Comparison of ENCODE assay signal across 1 cellular context in the genomic region with DNA sequence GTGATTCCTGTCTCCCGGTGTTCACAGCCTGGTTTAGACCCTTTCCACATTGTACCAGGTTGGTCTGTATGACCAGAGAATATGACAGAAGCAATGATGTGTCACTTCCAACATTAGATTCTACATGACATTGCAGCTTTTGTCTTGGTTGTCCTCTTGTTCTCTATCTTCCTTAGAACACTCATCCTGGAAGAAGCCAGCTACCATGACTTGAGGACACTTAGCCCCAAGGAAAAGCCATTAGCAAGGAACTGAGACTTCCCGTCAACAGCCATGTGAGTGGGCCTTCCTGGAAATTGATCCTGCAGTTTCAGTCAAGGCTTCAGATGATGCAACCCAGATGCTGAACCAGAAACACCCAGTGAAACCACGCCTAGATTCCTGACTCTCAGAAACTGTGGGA.
A peak's percentile ranks its signal among the peaks of the same experiment; 100 is the strongest.
TF ChIP-seq lines count a peak whose summit lies in the region.

No MANE protein-coding gene starts in this region.

TF ChIP-seq in HepG2, 621 proteins besides CTCF, POLR2A, EP300 and RAD21 (continued from another document and continues in another):
- TF ChIP-seq, protein P1, sequence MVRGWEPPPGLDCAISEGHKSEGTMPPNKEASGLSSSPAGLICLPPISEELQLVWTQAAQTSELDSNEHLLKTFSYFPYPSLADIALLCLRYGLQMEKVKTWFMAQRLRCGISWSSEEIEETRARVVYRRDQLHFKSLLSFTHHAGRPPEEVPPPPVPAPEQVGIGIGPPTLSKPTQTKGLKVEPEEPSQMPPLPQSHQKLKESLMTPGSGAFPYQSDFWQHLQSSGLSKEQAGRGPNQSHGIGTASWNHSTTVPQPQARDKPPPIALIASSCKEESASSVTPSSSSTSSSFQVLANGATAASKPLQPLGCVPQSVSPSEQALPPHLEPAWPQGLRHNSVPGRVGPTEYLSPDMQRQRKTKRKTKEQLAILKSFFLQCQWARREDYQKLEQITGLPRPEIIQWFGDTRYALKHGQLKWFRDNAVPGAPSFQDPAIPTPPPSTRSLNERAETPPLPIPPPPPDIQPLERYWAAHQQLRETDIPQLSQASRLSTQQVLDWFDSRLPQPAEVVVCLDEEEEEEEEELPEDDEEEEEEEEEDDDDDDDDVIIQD (CRISPR knock-in tag; IDR thresholded peaks at IDR 0.05; ENCODE audit: low read depth): no peak
- TF ChIP-seq ZNF772 (CRISPR knock-in tag; IDR thresholded peaks at IDR 0.05): no peak
- no peak for TF ChIP-seq HDAC2 (CRISPR knock-in tag; IDR thresholded peaks at IDR 0.05)
- no peak for TF ChIP-seq MBNL3 (CRISPR knock-in tag; conservative IDR thresholded peaks at IDR 0.05)
- no peak for TF ChIP-seq NFATC3 (CRISPR knock-in tag; IDR thresholded peaks at IDR 0.05)
- TF ChIP-seq TBX2 (CRISPR knock-in tag; IDR thresholded peaks at IDR 0.05; ENCODE audit: borderline replicate concordance): no peak
- TF ChIP-seq RBM39 (IDR thresholded peaks at IDR 0.05; ENCODE audit: low read depth, low read length, poor library complexity, severe bottlenecking): no peak
- no peak for TF ChIP-seq AGO1 (IDR thresholded peaks at IDR 0.05; ENCODE audit: low read depth, low read length, poor library complexity, severe bottlenecking)
- TF ChIP-seq EZH2 (conservative IDR thresholded peaks at IDR 0.05; ENCODE audit: low read depth, low read length): no peak
- no peak for TF ChIP-seq STAG1 (CRISPR knock-in tag; IDR thresholded peaks at IDR 0.05)
- TF ChIP-seq, protein P2, sequence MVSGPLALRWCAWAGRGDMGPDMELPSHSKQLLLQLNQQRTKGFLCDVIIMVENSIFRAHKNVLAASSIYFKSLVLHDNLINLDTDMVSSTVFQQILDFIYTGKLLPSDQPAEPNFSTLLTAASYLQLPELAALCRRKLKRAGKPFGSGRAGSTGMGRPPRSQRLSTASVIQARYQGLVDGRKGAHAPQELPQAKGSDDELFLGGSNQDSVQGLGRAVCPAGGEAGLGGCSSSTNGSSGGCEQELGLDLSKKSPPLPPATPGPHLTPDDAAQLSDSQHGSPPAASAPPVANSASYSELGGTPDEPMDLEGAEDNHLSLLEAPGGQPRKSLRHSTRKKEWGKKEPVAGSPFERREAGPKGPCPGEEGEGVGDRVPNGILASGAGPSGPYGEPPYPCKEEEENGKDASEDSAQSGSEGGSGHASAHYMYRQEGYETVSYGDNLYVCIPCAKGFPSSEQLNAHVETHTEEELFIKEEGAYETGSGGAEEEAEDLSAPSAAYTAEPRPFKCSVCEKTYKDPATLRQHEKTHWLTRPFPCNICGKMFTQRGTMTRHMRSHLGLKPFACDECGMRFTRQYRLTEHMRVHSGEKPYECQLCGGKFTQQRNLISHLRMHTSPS (CRISPR knock-in tag; IDR thresholded peaks at IDR 0.05; ENCODE audit: low read depth): no peak
- TF ChIP-seq, protein P3, sequence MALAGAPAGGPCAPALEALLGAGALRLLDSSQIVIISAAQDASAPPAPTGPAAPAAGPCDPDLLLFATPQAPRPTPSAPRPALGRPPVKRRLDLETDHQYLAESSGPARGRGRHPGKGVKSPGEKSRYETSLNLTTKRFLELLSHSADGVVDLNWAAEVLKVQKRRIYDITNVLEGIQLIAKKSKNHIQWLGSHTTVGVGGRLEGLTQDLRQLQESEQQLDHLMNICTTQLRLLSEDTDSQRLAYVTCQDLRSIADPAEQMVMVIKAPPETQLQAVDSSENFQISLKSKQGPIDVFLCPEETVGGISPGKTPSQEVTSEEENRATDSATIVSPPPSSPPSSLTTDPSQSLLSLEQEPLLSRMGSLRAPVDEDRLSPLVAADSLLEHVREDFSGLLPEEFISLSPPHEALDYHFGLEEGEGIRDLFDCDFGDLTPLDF (CRISPR knock-in tag; IDR thresholded peaks at IDR 0.05): no peak
- no peak for TF ChIP-seq KLF9 (CRISPR knock-in tag; IDR thresholded peaks at IDR 0.05; ENCODE audit: low read depth)
- TF ChIP-seq CHCHD3 (CRISPR knock-in tag; IDR thresholded peaks at IDR 0.05): no peak
- TF ChIP-seq PAWR (CRISPR knock-in tag; IDR thresholded peaks at IDR 0.05; ENCODE audit: borderline replicate concordance): no peak
- TF ChIP-seq, protein P4, sequence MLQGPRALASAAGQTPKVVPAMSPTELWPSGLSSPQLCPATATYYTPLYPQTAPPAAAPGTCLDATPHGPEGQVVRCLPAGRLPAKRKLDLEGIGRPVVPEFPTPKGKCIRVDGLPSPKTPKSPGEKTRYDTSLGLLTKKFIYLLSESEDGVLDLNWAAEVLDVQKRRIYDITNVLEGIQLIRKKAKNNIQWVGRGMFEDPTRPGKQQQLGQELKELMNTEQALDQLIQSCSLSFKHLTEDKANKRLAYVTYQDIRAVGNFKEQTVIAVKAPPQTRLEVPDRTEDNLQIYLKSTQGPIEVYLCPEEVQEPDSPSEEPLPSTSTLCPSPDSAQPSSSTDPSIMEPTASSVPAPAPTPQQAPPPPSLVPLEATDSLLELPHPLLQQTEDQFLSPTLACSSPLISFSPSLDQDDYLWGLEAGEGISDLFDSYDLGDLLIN (CRISPR knock-in tag; IDR thresholded peaks at IDR 0.05; ENCODE audit: borderline replicate concordance): no peak
- no peak for TF ChIP-seq ZNF382 (CRISPR knock-in tag; IDR thresholded peaks at IDR 0.05; ENCODE audit: borderline replicate concordance)
- TF ChIP-seq KDM4B (CRISPR knock-in tag; IDR thresholded peaks at IDR 0.05): peak; percentile 39; the same call in 1 of the 2 replicates
- TF ChIP-seq, protein P5, sequence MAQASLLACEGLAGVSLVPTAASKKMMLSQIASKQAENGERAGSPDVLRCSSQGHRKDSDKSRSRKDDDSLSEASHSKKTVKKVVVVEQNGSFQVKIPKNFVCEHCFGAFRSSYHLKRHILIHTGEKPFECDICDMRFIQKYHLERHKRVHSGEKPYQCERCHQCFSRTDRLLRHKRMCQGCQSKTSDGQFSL (CRISPR knock-in tag; IDR thresholded peaks at IDR 0.05): no peak
- TF ChIP-seq MTA1 (CRISPR knock-in tag; IDR thresholded peaks at IDR 0.05; ENCODE audit: borderline replicate concordance): no peak
- TF ChIP-seq NFE2 (CRISPR knock-in tag; IDR thresholded peaks at IDR 0.05): no peak
- no peak for TF ChIP-seq IRX3 (CRISPR knock-in tag; IDR thresholded peaks at IDR 0.05; ENCODE audit: borderline replicate concordance, low read depth)
- TF ChIP-seq ZKSCAN8 (CRISPR knock-in tag; IDR thresholded peaks at IDR 0.05; ENCODE audit: borderline replicate concordance): no peak
- no peak for TF ChIP-seq KLF13 (CRISPR knock-in tag; IDR thresholded peaks at IDR 0.05)
- no peak for TF ChIP-seq ZNF264 (CRISPR knock-in tag; IDR thresholded peaks at IDR 0.05)
- TF ChIP-seq U2AF2 (IDR thresholded peaks at IDR 0.05; ENCODE audit: low read depth, low read length): no peak
- TF ChIP-seq, protein P6, sequence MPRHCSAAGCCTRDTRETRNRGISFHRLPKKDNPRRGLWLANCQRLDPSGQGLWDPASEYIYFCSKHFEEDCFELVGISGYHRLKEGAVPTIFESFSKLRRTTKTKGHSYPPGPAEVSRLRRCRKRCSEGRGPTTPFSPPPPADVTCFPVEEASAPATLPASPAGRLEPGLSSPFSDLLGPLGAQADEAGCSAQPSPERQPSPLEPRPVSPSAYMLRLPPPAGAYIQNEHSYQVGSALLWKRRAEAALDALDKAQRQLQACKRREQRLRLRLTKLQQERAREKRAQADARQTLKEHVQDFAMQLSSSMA (CRISPR knock-in tag; IDR thresholded peaks at IDR 0.05): no peak
- no peak for TF ChIP-seq RFX5 (IDR thresholded peaks at IDR 0.05; ENCODE audit: low read depth, low read length)
- TF ChIP-seq, protein P7, sequence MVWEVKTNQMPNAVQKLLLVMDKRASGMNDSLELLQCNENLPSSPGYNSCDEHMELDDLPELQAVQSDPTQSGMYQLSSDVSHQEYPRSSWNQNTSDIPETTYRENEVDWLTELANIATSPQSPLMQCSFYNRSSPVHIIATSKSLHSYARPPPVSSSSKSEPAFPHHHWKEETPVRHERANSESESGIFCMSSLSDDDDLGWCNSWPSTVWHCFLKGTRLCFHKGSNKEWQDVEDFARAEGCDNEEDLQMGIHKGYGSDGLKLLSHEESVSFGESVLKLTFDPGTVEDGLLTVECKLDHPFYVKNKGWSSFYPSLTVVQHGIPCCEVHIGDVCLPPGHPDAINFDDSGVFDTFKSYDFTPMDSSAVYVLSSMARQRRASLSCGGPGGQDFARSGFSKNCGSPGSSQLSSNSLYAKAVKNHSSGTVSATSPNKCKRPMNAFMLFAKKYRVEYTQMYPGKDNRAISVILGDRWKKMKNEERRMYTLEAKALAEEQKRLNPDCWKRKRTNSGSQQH (CRISPR knock-in tag; IDR thresholded peaks at IDR 0.05; ENCODE audit: low read depth): 0 out of 2 replicates have a peak, but pooled peaks have one; percentile 46
- TF ChIP-seq SUZ12 (IDR thresholded peaks at IDR 0.05; ENCODE audit: low read depth, low read length): no peak
- no peak for TF ChIP-seq RFXANK (CRISPR knock-in tag; IDR thresholded peaks at IDR 0.05)
- peak; percentile 90 for TF ChIP-seq ZNF644 (CRISPR knock-in tag; IDR thresholded peaks at IDR 0.05; ENCODE audit: low read depth)
- TF ChIP-seq, protein P8, sequence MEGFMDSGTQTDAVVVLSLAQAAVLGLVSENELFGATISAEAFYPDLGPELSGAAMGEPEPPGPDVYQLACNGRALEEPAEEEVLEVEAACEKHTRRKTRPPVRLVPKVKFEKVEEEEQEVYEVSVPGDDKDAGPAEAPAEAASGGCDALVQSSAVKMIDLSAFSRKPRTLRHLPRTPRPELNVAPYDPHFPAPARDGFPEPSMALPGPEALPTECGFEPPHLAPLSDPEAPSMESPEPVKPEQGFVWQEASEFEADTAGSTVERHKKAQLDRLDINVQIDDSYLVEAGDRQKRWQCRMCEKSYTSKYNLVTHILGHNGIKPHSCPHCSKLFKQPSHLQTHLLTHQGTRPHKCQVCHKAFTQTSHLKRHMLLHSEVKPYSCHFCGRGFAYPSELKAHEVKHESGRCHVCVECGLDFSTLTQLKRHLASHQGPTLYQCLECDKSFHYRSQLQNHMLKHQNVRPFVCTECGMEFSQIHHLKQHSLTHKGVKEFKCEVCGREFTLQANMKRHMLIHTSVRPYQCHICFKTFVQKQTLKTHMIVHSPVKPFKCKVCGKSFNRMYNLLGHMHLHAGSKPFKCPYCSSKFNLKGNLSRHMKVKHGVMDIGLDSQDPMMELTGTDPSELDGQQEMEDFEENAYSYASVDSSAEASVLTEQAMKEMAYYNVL (CRISPR knock-in tag; IDR thresholded peaks at IDR 0.05; ENCODE audit: borderline replicate concordance): no peak
- TF ChIP-seq KLF16 (CRISPR knock-in tag; IDR thresholded peaks at IDR 0.05): peak in 1 of 2 experiments; percentile 62; a peak in 1 of 4 replicates
- TF ChIP-seq ZFP82 (CRISPR knock-in tag; IDR thresholded peaks at IDR 0.05; ENCODE audit: borderline replicate concordance): no peak
- TF ChIP-seq, protein P9, sequence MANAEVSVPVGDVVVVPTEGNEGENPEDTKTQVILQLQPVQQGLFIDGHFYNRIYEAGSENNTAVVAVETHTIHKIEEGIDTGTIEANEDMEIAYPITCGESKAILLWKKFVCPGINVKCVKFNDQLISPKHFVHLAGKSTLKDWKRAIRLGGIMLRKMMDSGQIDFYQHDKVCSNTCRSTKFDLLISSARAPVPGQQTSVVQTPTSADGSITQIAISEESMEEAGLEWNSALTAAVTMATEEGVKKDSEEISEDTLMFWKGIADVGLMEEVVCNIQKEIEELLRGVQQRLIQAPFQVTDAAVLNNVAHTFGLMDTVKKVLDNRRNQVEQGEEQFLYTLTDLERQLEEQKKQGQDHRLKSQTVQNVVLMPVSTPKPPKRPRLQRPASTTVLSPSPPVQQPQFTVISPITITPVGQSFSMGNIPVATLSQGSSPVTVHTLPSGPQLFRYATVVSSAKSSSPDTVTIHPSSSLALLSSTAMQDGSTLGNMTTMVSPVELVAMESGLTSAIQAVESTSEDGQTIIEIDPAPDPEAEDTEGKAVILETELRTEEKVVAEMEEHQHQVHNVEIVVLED (CRISPR knock-in tag; IDR thresholded peaks at IDR 0.05; ENCODE audit: borderline replicate concordance): no peak
- no peak for TF ChIP-seq ZNF350 (CRISPR knock-in tag; IDR thresholded peaks at IDR 0.05; ENCODE audit: borderline replicate concordance, low read depth)
- TF ChIP-seq ZKSCAN1 (IDR thresholded peaks at IDR 0.05; ENCODE audit: low read length): no peak
- no peak for TF ChIP-seq HCFC1 (IDR thresholded peaks at IDR 0.05; ENCODE audit: low read depth, low read length)
- TF ChIP-seq ISX (CRISPR knock-in tag; conservative IDR thresholded peaks at IDR 0.05): no peak
- no peak for TF ChIP-seq ZNF7 (CRISPR knock-in tag; IDR thresholded peaks at IDR 0.05)
- 0 out of 2 replicates have a peak, but pooled peaks have one; percentile 35 for TF ChIP-seq NFKBIZ (CRISPR knock-in tag; IDR thresholded peaks at IDR 0.05)
- TF ChIP-seq, protein P10, sequence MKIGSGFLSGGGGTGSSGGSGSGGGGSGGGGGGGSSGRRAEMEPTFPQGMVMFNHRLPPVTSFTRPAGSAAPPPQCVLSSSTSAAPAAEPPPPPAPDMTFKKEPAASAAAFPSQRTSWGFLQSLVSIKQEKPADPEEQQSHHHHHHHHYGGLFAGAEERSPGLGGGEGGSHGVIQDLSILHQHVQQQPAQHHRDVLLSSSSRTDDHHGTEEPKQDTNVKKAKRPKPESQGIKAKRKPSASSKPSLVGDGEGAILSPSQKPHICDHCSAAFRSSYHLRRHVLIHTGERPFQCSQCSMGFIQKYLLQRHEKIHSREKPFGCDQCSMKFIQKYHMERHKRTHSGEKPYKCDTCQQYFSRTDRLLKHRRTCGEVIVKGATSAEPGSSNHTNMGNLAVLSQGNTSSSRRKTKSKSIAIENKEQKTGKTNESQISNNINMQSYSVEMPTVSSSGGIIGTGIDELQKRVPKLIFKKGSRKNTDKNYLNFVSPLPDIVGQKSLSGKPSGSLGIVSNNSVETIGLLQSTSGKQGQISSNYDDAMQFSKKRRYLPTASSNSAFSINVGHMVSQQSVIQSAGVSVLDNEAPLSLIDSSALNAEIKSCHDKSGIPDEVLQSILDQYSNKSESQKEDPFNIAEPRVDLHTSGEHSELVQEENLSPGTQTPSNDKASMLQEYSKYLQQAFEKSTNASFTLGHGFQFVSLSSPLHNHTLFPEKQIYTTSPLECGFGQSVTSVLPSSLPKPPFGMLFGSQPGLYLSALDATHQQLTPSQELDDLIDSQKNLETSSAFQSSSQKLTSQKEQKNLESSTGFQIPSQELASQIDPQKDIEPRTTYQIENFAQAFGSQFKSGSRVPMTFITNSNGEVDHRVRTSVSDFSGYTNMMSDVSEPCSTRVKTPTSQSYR (CRISPR knock-in tag; IDR thresholded peaks at IDR 0.05; ENCODE audit: borderline replicate concordance): no peak
- TF ChIP-seq RFX1 (IDR thresholded peaks at IDR 0.05): no peak
- TF ChIP-seq FOXO1 (CRISPR knock-in tag; IDR thresholded peaks at IDR 0.05): no peak
- TF ChIP-seq ZNF766 (CRISPR knock-in tag; IDR thresholded peaks at IDR 0.05; ENCODE audit: borderline replicate concordance): no peak
- no peak for TF ChIP-seq ZNF883 (CRISPR knock-in tag; IDR thresholded peaks at IDR 0.05; ENCODE audit: not compliant biosample characterization)
- TF ChIP-seq, protein P11, sequence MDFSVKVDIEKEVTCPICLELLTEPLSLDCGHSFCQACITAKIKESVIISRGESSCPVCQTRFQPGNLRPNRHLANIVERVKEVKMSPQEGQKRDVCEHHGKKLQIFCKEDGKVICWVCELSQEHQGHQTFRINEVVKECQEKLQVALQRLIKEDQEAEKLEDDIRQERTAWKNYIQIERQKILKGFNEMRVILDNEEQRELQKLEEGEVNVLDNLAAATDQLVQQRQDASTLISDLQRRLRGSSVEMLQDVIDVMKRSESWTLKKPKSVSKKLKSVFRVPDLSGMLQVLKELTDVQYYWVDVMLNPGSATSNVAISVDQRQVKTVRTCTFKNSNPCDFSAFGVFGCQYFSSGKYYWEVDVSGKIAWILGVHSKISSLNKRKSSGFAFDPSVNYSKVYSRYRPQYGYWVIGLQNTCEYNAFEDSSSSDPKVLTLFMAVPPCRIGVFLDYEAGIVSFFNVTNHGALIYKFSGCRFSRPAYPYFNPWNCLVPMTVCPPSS (IDR thresholded peaks at IDR 0.05): no peak
